ENCODE assay signal across 4 cellular contexts in genomic region chr1:93386268-93386667, GRCh38.
TF ChIP-seq lines count a peak whose summit lies in the region.

No MANE protein-coding gene starts in this region.

TF ChIP-seq in HCT116, 20 proteins besides CTCF, POLR2A, EP300 and RAD21:
- peak; percentile 49; the same call in 1 of the 2 replicates for TF ChIP-seq CBX3 (IDR thresholded peaks at IDR 0.05; ENCODE audit: low read depth)
TF ChIP-seq in HCT116: peak in this region for 1; not testable (repeated sequence) for 19.

TF ChIP-seq in HEK293, 187 proteins besides CTCF, POLR2A, EP300 and RAD21:
- TF ChIP-seq SETDB1 (IDR thresholded peaks at IDR 0.05; ENCODE audit: insufficient read length, low read length) (peak; percentile 68), ZNF18 (tag by site-specific recombination; IDR thresholded peaks at IDR 0.05) (0 out of 2 replicates have a peak, but pooled peaks have one; percentile 21), ZNF626 (tag by site-specific recombination; IDR thresholded peaks at IDR 0.05) (0 out of 2 replicates have a peak, but pooled peaks have one; percentile 66)
TF ChIP-seq in HEK293: peak in this region for 3; not testable (repeated sequence) for 184.

TF ChIP-seq in K562, 482 proteins besides CTCF, POLR2A, EP300 and RAD21:
- 0 out of 2 replicates have a peak, but pooled peaks have one; percentile 53 for TF ChIP-seq CBX5 (IDR thresholded peaks at IDR 0.05; ENCODE audit: borderline replicate concordance, low read depth)
- peak; percentile 79 for TF ChIP-seq TRIM28 (IDR thresholded peaks at IDR 0.05)
TF ChIP-seq in K562: peak in this region for 2; not testable (repeated sequence) for 480.

TF ChIP-seq in HepG2, 621 proteins besides CTCF, POLR2A, EP300 and RAD21:
- TF ChIP-seq ZNF761 (CRISPR knock-in tag; conservative IDR thresholded peaks at IDR 0.05) (peak; percentile 100), ZNF280D (CRISPR knock-in tag; IDR thresholded peaks at IDR 0.05) (peak; percentile 50; the same call in 1 of the 2 replicates)
